Comparison of ENCODE assay signal across 18 cellular contexts in genomic region chr5:43165323-43165722, GRCh38. TPM values are rescaled to one million over a fixed set of nuclear protein-coding genes. Genes with fewer than 3 reads are reported as not detected.
DNase-seq lines count a peak whose midpoint lies in the region; ATAC-seq and TF ChIP-seq lines count a peak whose summit lies in the region.
"Had no signal": no experiment of that assay in that cellular context is flagged by ENCODE, and none has a peak within 500 bp of the region (broad histone marks: within the 10 kb centered on the region; RNA-seq: fewer than 3 reads in every experiment).

No MANE protein-coding gene starts in this region.

- H3K79me2 ChIP-seq in Karpas-422 (ENCODE audit: low read length) (peaks cover 81% of the 10 kb centered on the region), GM23248 (ENCODE audit: insufficient read depth) (peaks cover 46% of the 10 kb centered on the region)

- no peak for TF ChIP-seq CTCF in fibroblast of villous mesenchyme (IDR thresholded peaks at IDR 0.05; ENCODE audit: insufficient read depth, low read depth, low read length)
- TF ChIP-seq CTCF in CD14-positive monocyte (IDR thresholded peaks at IDR 0.05): no peak

- no peaks in the 10 kb centered on the region for H3K27me3 Mint-ChIP-seq in activated T-cell treated with anti-CD3 and anti-CD28 coated beads, Interleukin-2, amount 50 U/mL, for 72 hours (ENCODE audit: low read depth)
- H3K27me3 Mint-ChIP-seq in central memory CD8-positive, alpha-beta T cell: no peaks in the 10 kb centered on the region
- H3K27me3 Mint-ChIP-seq in CD14-positive monocyte (ENCODE audit: low read depth in 3 of 3): no peaks in the 10 kb centered on the region

- no peak overlapping the region for H2AFZ ChIP-seq in Karpas-422 (ENCODE audit: low read length)
- H2AFZ ChIP-seq in GM23248: no peak overlapping the region

- intact Hi-C loops in CD14-positive monocyte (cut with micrococcal nuclease): no loop called here

- H3K27ac Mint-ChIP-seq in activated T-cell treated with anti-CD3 and anti-CD28 coated beads, Interleukin-2, amount 50 U/mL, for 72 hours: peak overlapping the region; percentile 16
- peak overlapping the region; percentile 54 for H3K27ac Mint-ChIP-seq in central memory CD8-positive, alpha-beta T cell (ENCODE audit: low read depth)
- peak overlapping the region in 1 of 7 donors; percentile 49 for H3K27ac Mint-ChIP-seq in CD14-positive monocyte

- H3K4me1 ChIP-seq in Karpas-422 (ENCODE audit: low read length) (peaks cover 15% of the 10 kb centered on the region), GM23248 (ENCODE audit: insufficient read depth) (no peaks in the 10 kb centered on the region)
- H3K4me1 ChIP-seq: A549, BLaER1 had no signal

- H4K20me1 ChIP-seq in Karpas-422 (ENCODE audit: insufficient read depth, low read depth, low read length): no peaks in the 10 kb centered on the region
- H4K20me1 ChIP-seq in GM23248 (ENCODE audit: insufficient read depth): no peaks in the 10 kb centered on the region

- WGBS in GM23248 (ENCODE audit: low coverage in 1 of 2, low lambda C conversion rate in 2 of 2, missing lambda C conversion rate in 2 of 2), 2 experiments: 57 to 70% methylated on average over 1 of the region's 1 CpG

- H3K4me3 ChIP-seq in Karpas-422 (ENCODE audit: low read length) (no peak overlapping the region), fibroblast of villous mesenchyme (ENCODE audit: low read depth, low read length) (no peak overlapping the region), GM23248 (no peak overlapping the region)
- H3K4me3 ChIP-seq: A549, BLaER1, GM12878 had no signal

- H3K27ac ChIP-seq in Karpas-422 (ENCODE audit: low read length) (peak overlapping the region; percentile 43; the same call in 1 of the 2 replicates), GM23248 (no peak overlapping the region)
- H3K27ac ChIP-seq: 22Rv1, A549, BLaER1 had no signal

- H3K4me2 ChIP-seq in Karpas-422 (ENCODE audit: low read depth, low read length, poor library complexity, severe bottlenecking) (no peak overlapping the region), GM23248 (ENCODE audit: unreplicated experiment) (no peak overlapping the region)
- H3K4me2 ChIP-seq: A549, BLaER1 had no signal

- peaks cover 18% of the 10 kb centered on the region for H3K4me1 Mint-ChIP-seq in activated T-cell treated with anti-CD3 and anti-CD28 coated beads, Interleukin-2, amount 50 U/mL, for 72 hours (ENCODE audit: low read depth)
- peaks cover 44% of the 10 kb centered on the region for H3K4me1 Mint-ChIP-seq in central memory CD8-positive, alpha-beta T cell
- peaks cover 11% of the 10 kb centered on the region for H3K4me1 Mint-ChIP-seq in CD14-positive monocyte

- no peak for DNase-seq in activated T-cell treated with anti-CD3 and anti-CD28 coated beads, Interleukin-2, amount 50 U/mL, for 72 hours
- DNase-seq in activated T-cell treated with anti-CD3 and anti-CD28 coated beads, Interleukin-2, amount 50 U/mL, for 1 hour: no peak
- no peak for DNase-seq in Karpas-422
- DNase-seq in central memory CD8-positive, alpha-beta T cell (ENCODE audit: low spot score in 2 of 2): no peak
- peak; percentile 6 for DNase-seq in fibroblast of villous mesenchyme (ENCODE audit: low read depth)
- DNase-seq in GM23248: no peak
- DNase-seq in CD14-positive monocyte (ENCODE audit: low spot score): no peak
- DNase-seq in AG08396 (ENCODE audit: low spot score): no peak
- DNase-seq: Calu3; CD8-positive, alpha-beta T cell; DMS79 treated with DMSO at 0.1 percent for 48 hours; GF-D8; HCEC 1CT had no signal

- H3K9me2 ChIP-seq in Karpas-422 (replicated peaks; ENCODE audit: insufficient read depth, low read length): no peaks in the 10 kb centered on the region
- H3K9me2 ChIP-seq in GM23248 (ENCODE audit: insufficient read depth): no peaks in the 10 kb centered on the region

- in situ Hi-C loops in GM23248 (cut with MboI): no loop called here

- no peaks in the 10 kb centered on the region for H3K27me3 ChIP-seq in Karpas-422 (ENCODE audit: low read length)
- no peaks in the 10 kb centered on the region for H3K27me3 ChIP-seq in GM23248 (replicated peaks; ENCODE audit: insufficient read depth)
- H3K27me3 ChIP-seq: BLaER1 had no signal

- no peaks in the 10 kb centered on the region for H3K9me3 Mint-ChIP-seq in activated T-cell treated with anti-CD3 and anti-CD28 coated beads, Interleukin-2, amount 50 U/mL, for 72 hours
- no peaks in the 10 kb centered on the region for H3K9me3 Mint-ChIP-seq in central memory CD8-positive, alpha-beta T cell
- H3K9me3 Mint-ChIP-seq in CD14-positive monocyte: no peaks in the 10 kb centered on the region
- H3K9me3 Mint-ChIP-seq: CD8-positive, alpha-beta T cell had no signal

- H3K36me3 Mint-ChIP-seq in activated T-cell treated with anti-CD3 and anti-CD28 coated beads, Interleukin-2, amount 50 U/mL, for 72 hours (ENCODE audit: insufficient read depth in 2 of 2): peaks cover 16 to 31% of the 10 kb centered on the region in 2 donors
- peaks cover 30% of the 10 kb centered on the region for H3K36me3 Mint-ChIP-seq in central memory CD8-positive, alpha-beta T cell (ENCODE audit: insufficient read depth)
- H3K36me3 Mint-ChIP-seq in CD14-positive monocyte: peaks cover 54 to 69% of the 10 kb centered on the region in 2 donors

- no peak overlapping the region for H3K4me3 Mint-ChIP-seq in activated T-cell treated with anti-CD3 and anti-CD28 coated beads, Interleukin-2, amount 50 U/mL, for 72 hours
- no peak overlapping the region for H3K4me3 Mint-ChIP-seq in central memory CD8-positive, alpha-beta T cell
- H3K4me3 Mint-ChIP-seq in CD14-positive monocyte: no peak overlapping the region
- H3K4me3 Mint-ChIP-seq: CD8-positive, alpha-beta T cell had no signal

- no peak for ATAC-seq in activated T-cell treated with anti-CD3 and anti-CD28 coated beads, Interleukin-2, amount 50 U/mL, for 72 hours (replicated peaks in 1 of 2)
- ATAC-seq in central memory CD8-positive, alpha-beta T cell (replicated peaks; ENCODE audit: extremely low read depth, poor library complexity, severe bottlenecking): no peak
- ATAC-seq: A549; CD8-positive, alpha-beta T cell; GM12878 had no signal

- H3K9me3 ChIP-seq in Karpas-422 (ENCODE audit: low read length): no peaks in the 10 kb centered on the region
- H3K9me3 ChIP-seq in GM23248 (ENCODE audit: low read depth): no peaks in the 10 kb centered on the region
- H3K9me3 ChIP-seq: A549, BLaER1 had no signal

- H3K36me3 ChIP-seq in Karpas-422 (ENCODE audit: insufficient read depth, low read length): peaks cover 66% of the 10 kb centered on the region; the same call in 1 of the 2 replicates
- peaks cover 21% of the 10 kb centered on the region for H3K36me3 ChIP-seq in GM23248 (ENCODE audit: low read depth)

- H3F3A ChIP-seq in GM23248 (ENCODE audit: insufficient read depth): no peaks in the 10 kb centered on the region

- H3K9ac ChIP-seq in Karpas-422 (ENCODE audit: low read length): no peak overlapping the region
- H3K9ac ChIP-seq in GM23248: no peak overlapping the region
- H3K9ac ChIP-seq: BLaER1 had no signal

RNA-seq across cellular contexts. Expression of gene NIM1K, which starts 26.7 kb away (rescaled TPM):
- total RNA-seq in activated T-cell treated with anti-CD3 and anti-CD28 coated beads, Interleukin-2, amount 50 U/mL, for 72 hours: 1 to 10 TPM; 3.4 to 4.3 TPM
- 9.3 and 10.2 TPM in 2 replicates for total RNA-seq in Karpas-422 (2014; rRNA removed; shearing (Covaris generic); ENCODE audit: low replicate concordance)
- under 0.01 and 0.43 TPM in 2 replicates for total RNA-seq in fibroblast of villous mesenchyme
- 0.63 and 4.9 TPM in 2 replicates for total RNA-seq in GM23248 (2014; rRNA removed; shearing (Covaris generic))
- polyA plus RNA-seq in GM23248 (2016; fragmentation: Nextera tagmentation; extraction: Ambion mirVana): 1.2 and 1.8 TPM in 2 replicates
- polyA plus RNA-seq in CD14-positive monocyte: not detected
- total RNA-seq: HT-29 had no signal

RNA-seq across cellular contexts. Expression of gene ZNF131, which starts 44.6 kb away (rescaled TPM):
- total RNA-seq in activated T-cell treated with anti-CD3 and anti-CD28 coated beads, Interleukin-2, amount 50 U/mL, for 72 hours: 10 to 100 TPM; 42.9 to 52.2 TPM
- 64.1 and 78.0 TPM in 2 replicates for total RNA-seq in Karpas-422 (2014; rRNA removed; shearing (Covaris generic); ENCODE audit: low replicate concordance)
- total RNA-seq in fibroblast of villous mesenchyme: 37.0 and 41.5 TPM in 2 replicates
- 26.2 and 34.0 TPM in 2 replicates for total RNA-seq in GM23248 (2014; rRNA removed; shearing (Covaris generic))
- 25.3 and 25.9 TPM in 2 replicates for polyA plus RNA-seq in GM23248 (2016; fragmentation: Nextera tagmentation; extraction: Ambion mirVana)
- polyA plus RNA-seq in CD14-positive monocyte: 10 to 100 TPM; 13.4 to 17.2 TPM
